ENCODE assay signal across 18 cellular contexts in genomic region chr2:64459575-64459974, GRCh38. TPM values are rescaled to one million over a fixed set of nuclear protein-coding genes. Genes with fewer than 3 reads are reported as not detected.
DNase-seq lines count a peak whose midpoint lies in the region; TF ChIP-seq lines count a peak whose summit lies in the region.
"Had no signal": no experiment of that assay in that cellular context is flagged by ENCODE, and none has a peak within 500 bp of the region (broad histone marks: within the 10 kb centered on the region; RNA-seq: fewer than 3 reads in every experiment).

No MANE protein-coding gene starts in this region.

- H3K27ac ChIP-seq in HEK293 (ENCODE audit: extremely low read depth, low read depth, low read length) (no peak overlapping the region), endodermal cell (ENCODE audit: low read depth, low read length) (no peak overlapping the region)
- H3K27ac ChIP-seq: BLaER1, C4-2B had no signal

- H3K4me1 ChIP-seq in HEK293 (ENCODE audit: control insufficient read depth, insufficient read depth, low read length) = no peaks in the 10 kb centered on the region
- H3K4me1 ChIP-seq in endodermal cell (ENCODE audit: control insufficient read depth, insufficient read depth, low read length) = peaks cover 30% of the 10 kb centered on the region
- H3K4me1 ChIP-seq: Caco-2 had no signal

- H3K4me1 Mint-ChIP-seq in endodermal cell (peaks cover 59% of the 10 kb centered on the region), progenitor cell of endocrine pancreas (ENCODE audit: low read depth) (peaks cover 15% of the 10 kb centered on the region)

- H3K9me3 Mint-ChIP-seq in endodermal cell (no peaks in the 10 kb centered on the region), progenitor cell of endocrine pancreas (ENCODE audit: low read depth) (no peaks in the 10 kb centered on the region)
- H3K9me3 Mint-ChIP-seq: CD4-positive, CD25-positive, alpha-beta regulatory T cell; CD8-positive, alpha-beta T cell; HFFc6 had no signal

- POLR2A ChIA-PET in HEK293 (lab: Yijun Ruan, JAX) = interaction anchor here (0.6 kb wide), 1 partner anchor 188 kb away, joined by 4 read pairs; no protein-coding TSS in a partner anchor

- H3K27me3 Mint-ChIP-seq in endodermal cell (ENCODE audit: insufficient read depth) (peaks cover 27% of the 10 kb centered on the region), progenitor cell of endocrine pancreas (no peaks in the 10 kb centered on the region)
- H3K27me3 Mint-ChIP-seq: B cell had no signal

- CTCF ChIA-PET in HEK293 (lab: Yijun Ruan, JAX) = interaction anchor here (0.7 to 1.0 kb wide), 4 partner anchors 28 to 129 kb away, joined by 3 to 5 read pairs (median 4); no protein-coding TSS in a partner anchor

- WGBS in endodermal cell (ENCODE audit: insufficient coverage in 1 of 2, insufficient read length in 1 of 2), 2 experiments = 48 to 100% methylated on average over 3 of the region's 3 CpGs

- H3K9me3 ChIP-seq in HEK293 (ENCODE audit: control insufficient read depth, insufficient read depth, low read depth, low read length) = no peaks in the 10 kb centered on the region
- H3K9me3 ChIP-seq in endodermal cell (ENCODE audit: control insufficient read depth, low read length) = no peaks in the 10 kb centered on the region
- H3K9me3 ChIP-seq: BLaER1, Caco-2 had no signal

- peaks cover 20% of the 10 kb centered on the region for H3K27me3 ChIP-seq in endodermal cell (ENCODE audit: control insufficient read depth, insufficient read depth, low read length, poor library complexity, severe bottlenecking)

- TF ChIP-seq CTCF in HEK293 (tag by site-specific recombination; IDR thresholded peaks at IDR 0.05) (no peak), endodermal cell (conservative IDR thresholded peaks at IDR 0.05) (no peak), progenitor cell of endocrine pancreas (IDR thresholded peaks at IDR 0.05; ENCODE audit: unreplicated experiment) (no peak)

- H3K27ac Mint-ChIP-seq in endodermal cell (no peak overlapping the region), progenitor cell of endocrine pancreas (peak overlapping the region; percentile 69)
- H3K27ac Mint-ChIP-seq: B cell; CD4-positive, CD25-positive, alpha-beta regulatory T cell; CD8-positive, alpha-beta T cell; HFFc6 had no signal

- no peak overlapping the region for H3K9ac ChIP-seq in endodermal cell (ENCODE audit: extremely low read depth, low read length, poor library complexity, severe bottlenecking)
- H3K9ac ChIP-seq: BLaER1 had no signal

- DNase-seq in NCI-H82 (lab: John Stamatoyannopoulos, UW) (peak; percentile 83), endodermal cell (peak; percentile 60), progenitor cell of endocrine pancreas (ENCODE audit: low spot score, unreplicated experiment) (no peak), NOMO-1 treated with dmso at 0.1 percent for 144 hours (lab: John Stamatoyannopoulos, UW; ENCODE audit: unreplicated experiment) (no peak), kidney tubule cell (ENCODE audit: low spot score) (no peak)
- DNase-seq in stimulated activated CD4-positive, alpha-beta T cell treated with anti-CD3 and anti-CD28 coated beads, Interleukin-12 subunit alpha, Interleukin-12 subunit beta, amount 100 ng/mL, for 4 hours = no peak
- DNase-seq: Caco-2; CD4-positive, CD25-positive, alpha-beta regulatory T cell; CD8-positive, alpha-beta T cell; DMS 273 treated with DMSO at 0.1 percent for 48 hours; DMS79 treated with DMSO at 0.1 percent for 48 hours; GF-D8; GOT3; HFFc6 had no signal

- peak overlapping the region; percentile 32 for H3K4me3 Mint-ChIP-seq in endodermal cell
- no peak overlapping the region for H3K4me3 Mint-ChIP-seq in progenitor cell of endocrine pancreas (ENCODE audit: low read depth)
- H3K4me3 Mint-ChIP-seq: B cell; CD4-positive, CD25-positive, alpha-beta regulatory T cell; CD8-positive, alpha-beta T cell; HFFc6 had no signal

- H3K36me3 ChIP-seq in HEK293 (ENCODE audit: control insufficient read depth in 2 of 2, insufficient read depth in 1 of 2, low read length in 2 of 2) = peaks cover 28 to 44% of the 10 kb centered on the region in 2 experiments
- H3K36me3 ChIP-seq in endodermal cell (ENCODE audit: control insufficient read depth, insufficient read depth, low read length) = peaks cover 31% of the 10 kb centered on the region
- H3K36me3 ChIP-seq: BLaER1 had no signal

- H3K4me3 ChIP-seq in HEK293 (ENCODE audit: low read depth, low read length) = no peak overlapping the region
- peak overlapping the region; percentile 32 for H3K4me3 ChIP-seq in endodermal cell (ENCODE audit: low read length)
- H3K4me3 ChIP-seq: BLaER1 had no signal

- H3K36me3 Mint-ChIP-seq in endodermal cell (ENCODE audit: low read depth) = peaks cover 26% of the 10 kb centered on the region
- peaks cover 14% of the 10 kb centered on the region for H3K36me3 Mint-ChIP-seq in progenitor cell of endocrine pancreas (ENCODE audit: insufficient read depth)
- H3K36me3 Mint-ChIP-seq: CD4-positive, CD25-positive, alpha-beta regulatory T cell; CD8-positive, alpha-beta T cell had no signal

TF ChIP-seq in HEK293, 187 proteins besides CTCF, POLR2A, EP300 and RAD21:
- TF ChIP-seq ZNF132 (tag by site-specific recombination; IDR thresholded peaks at IDR 0.05; ENCODE audit: borderline replicate concordance) (no peak), ZNF624 (tag by site-specific recombination; IDR thresholded peaks at IDR 0.05) (no peak), ZSCAN18 (tag by site-specific recombination; IDR thresholded peaks at IDR 0.05) (no peak), REPIN1 (tag by site-specific recombination; IDR thresholded peaks at IDR 0.05; ENCODE audit: low read depth) (no peak), ZNF274 (IDR thresholded peaks at IDR 0.05; ENCODE audit: low read length) (no peak), ZNF274 (tag by site-specific recombination; IDR thresholded peaks at IDR 0.05; ENCODE audit: borderline replicate concordance) (no peak), SCRT2 (tag by site-specific recombination; IDR thresholded peaks at IDR 0.05) (peak; percentile 82)

RNA-seq across cellular contexts. Expression of gene LGALSL, which starts 5.6 kb away (rescaled TPM):
- total RNA-seq in endodermal cell = 10 to 100 TPM; 22.5 to 41.7 TPM
- polyA plus RNA-seq in endodermal cell (2013, experiment 1 of 2) = 23.1 TPM
- polyA plus RNA-seq in endodermal cell (2013, experiment 2 of 2) = 23.8 TPM
- total RNA-seq in progenitor cell of endocrine pancreas = 22.6 and 23.9 TPM in 2 replicates

Comparison
In these comparisons a context has a peak if more than half of its experiments do, and no peak if none do; other contexts are left out.
1. DNase-seq: peak in NCI-H82 (single experiment) and endodermal cell (single experiment); none in progenitor cell of endocrine pancreas (single experiment), NOMO-1 treated with dmso at 0.1 percent for 144 hours (single experiment), stimulated activated CD4-positive, alpha-beta T cell treated with anti-CD3 and anti-CD28 coated beads, Interleukin-12 subunit alpha, Interleukin-12 subunit beta, amount 100 ng/mL, for 4 hours (single experiment) and kidney tubule cell (single experiment).